In the genomic region with DNA sequence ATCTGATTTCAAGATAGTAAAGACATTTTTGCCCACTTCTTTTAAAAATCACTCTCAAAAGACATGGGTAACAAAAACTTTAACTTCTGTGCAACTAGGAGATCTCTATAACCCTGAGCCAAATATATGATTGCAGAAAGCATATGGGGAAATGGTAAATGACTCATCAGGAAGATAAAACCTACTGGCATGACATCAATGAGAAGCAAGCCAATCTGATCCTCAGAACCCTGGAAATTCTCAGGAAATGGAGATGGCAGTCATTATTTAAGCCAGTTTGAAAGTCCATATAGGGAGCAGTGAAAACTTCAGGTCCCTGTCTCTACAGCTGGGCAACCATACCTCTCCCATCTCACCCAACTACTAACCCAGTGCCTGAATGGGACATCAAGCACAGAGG, we compare ENCODE assay signal across 14 cellular contexts.
DNase-seq lines count a peak whose midpoint lies in the region; ATAC-seq and TF ChIP-seq lines count a peak whose summit lies in the region.
"Had no signal": no experiment of that assay in that cellular context is flagged by ENCODE, and none has a peak within 500 bp of the region (broad histone marks: within the 10 kb centered on the region; RNA-seq: fewer than 3 reads in every experiment).

No MANE protein-coding gene starts in this region.

- H3K4me3 Mint-ChIP-seq in activated naive CD8-positive, alpha-beta T cell treated with anti-CD3 and anti-CD28 coated beads, Interleukin-2, amount 50 U/mL, for 24 hours, result no peak overlapping the region
- no peak overlapping the region for H3K4me3 Mint-ChIP-seq in activated naive CD8-positive, alpha-beta T cell treated with anti-CD3 and anti-CD28 coated beads for 36 hours
- no peak overlapping the region for H3K4me3 Mint-ChIP-seq in stimulated activated naive B cell treated with anti-CD40 and anti-IgM and Interleukin-4, amounts not matched to agents 10 μg/mL and 1 μg/mL and 100 μg/mL, for 72 hours
- no peak overlapping the region for H3K4me3 Mint-ChIP-seq in CD8-positive, alpha-beta memory T cell
- H3K4me3 Mint-ChIP-seq: activated T-cell treated with anti-CD3 and anti-CD28 coated beads, Interleukin-2, amount 50 U/mL, for 72 hours had no signal

- peaks cover 2% of the 10 kb centered on the region for H3K27me3 Mint-ChIP-seq in activated naive CD8-positive, alpha-beta T cell treated with anti-CD3 and anti-CD28 coated beads, Interleukin-2, amount 50 U/mL, for 24 hours
- peaks cover 14% of the 10 kb centered on the region for H3K27me3 Mint-ChIP-seq in activated naive CD8-positive, alpha-beta T cell treated with anti-CD3 and anti-CD28 coated beads for 36 hours
- H3K27me3 Mint-ChIP-seq in stimulated activated naive B cell treated with anti-CD40 and anti-IgM and Interleukin-4, amounts not matched to agents 10 μg/mL and 1 μg/mL and 100 μg/mL, for 72 hours, result peaks cover 5 to 10% of the 10 kb centered on the region in 2 donors
- peaks cover 0 to 2% of the 10 kb centered on the region in 2 donors for H3K27me3 Mint-ChIP-seq in CD8-positive, alpha-beta memory T cell

- no peaks in the 10 kb centered on the region for H3K9me3 Mint-ChIP-seq in activated naive CD8-positive, alpha-beta T cell treated with anti-CD3 and anti-CD28 coated beads, Interleukin-2, amount 50 U/mL, for 24 hours
- no peaks in the 10 kb centered on the region for H3K9me3 Mint-ChIP-seq in activated naive CD8-positive, alpha-beta T cell treated with anti-CD3 and anti-CD28 coated beads for 36 hours
- H3K9me3 Mint-ChIP-seq in stimulated activated naive B cell treated with anti-CD40 and anti-IgM and Interleukin-4, amounts not matched to agents 10 μg/mL and 1 μg/mL and 100 μg/mL, for 72 hours, result no peaks in the 10 kb centered on the region
- no peaks in the 10 kb centered on the region for H3K9me3 Mint-ChIP-seq in CD8-positive, alpha-beta memory T cell
- H3K9me3 Mint-ChIP-seq: activated T-cell treated with anti-CD3 and anti-CD28 coated beads, Interleukin-2, amount 50 U/mL, for 72 hours had no signal

- H3K27ac ChIP-seq in RWPE1, result no peak overlapping the region
- no peak overlapping the region for H3K27ac ChIP-seq in CD8-positive, alpha-beta memory T cell (ENCODE audit: low read depth, low read length)

- POLR2A ChIA-PET in RWPE1 (lab: Yijun Ruan, JAX; ENCODE audit: low non-redundant PET), result no interaction called here
- POLR2A ChIA-PET in CD8-positive, alpha-beta memory T cell (lab: Charles Lee), result no interaction called here

- no peaks in the 10 kb centered on the region for H3K9me3 ChIP-seq in CD8-positive, alpha-beta memory T cell (ENCODE audit: low read length)

- DNase-seq in activated naive CD8-positive, alpha-beta T cell treated with anti-CD3 and anti-CD28 coated beads, Interleukin-2, amount 50 U/mL, for 24 hours, result no peak
- no peak for DNase-seq in activated naive CD8-positive, alpha-beta T cell treated with anti-CD3 and anti-CD28 coated beads for 36 hours
- DNase-seq in RWPE1 (ENCODE audit: low spot score) (peak; percentile 47), fibroblast of gingiva (ENCODE audit: low read depth) (peak; percentile 51), NCI-H82 (lab: John Stamatoyannopoulos, UW) (no peak)
- DNase-seq in stimulated activated naive B cell treated with anti-CD40 and anti-IgM and Interleukin-4, amounts not matched to agents 10 μg/mL and 1 μg/mL and 100 μg/mL, for 72 hours, result no peak
- no peak for DNase-seq in CD8-positive, alpha-beta memory T cell
- DNase-seq: activated CD4-positive, alpha-beta T cell treated with anti-CD3 and anti-CD28 coated beads, Interleukin-2, amount 50 U/mL, for 1 hour; activated T-cell treated with anti-CD3 and anti-CD28 coated beads, Interleukin-2, amount 50 U/mL, for 72 hours; aorta; NCI-H1105; stimulated activated CD4-positive, alpha-beta T cell treated with anti-CD3 and anti-CD28 coated beads, Interleukin-15, amount 100 ng/mL, for 24 hours had no signal

- no peaks in the 10 kb centered on the region for H3K36me3 Mint-ChIP-seq in activated naive CD8-positive, alpha-beta T cell treated with anti-CD3 and anti-CD28 coated beads, Interleukin-2, amount 50 U/mL, for 24 hours (ENCODE audit: low read depth)
- no peaks in the 10 kb centered on the region for H3K36me3 Mint-ChIP-seq in activated naive CD8-positive, alpha-beta T cell treated with anti-CD3 and anti-CD28 coated beads for 36 hours
- no peaks in the 10 kb centered on the region for H3K36me3 Mint-ChIP-seq in stimulated activated naive B cell treated with anti-CD40 and anti-IgM and Interleukin-4, amounts not matched to agents 10 μg/mL and 1 μg/mL and 100 μg/mL, for 72 hours
- no peaks in the 10 kb centered on the region for H3K36me3 Mint-ChIP-seq in CD8-positive, alpha-beta memory T cell

- H3K27ac Mint-ChIP-seq in activated naive CD8-positive, alpha-beta T cell treated with anti-CD3 and anti-CD28 coated beads, Interleukin-2, amount 50 U/mL, for 24 hours, result no peak overlapping the region
- H3K27ac Mint-ChIP-seq in activated naive CD8-positive, alpha-beta T cell treated with anti-CD3 and anti-CD28 coated beads for 36 hours, result no peak overlapping the region
- no peak overlapping the region for H3K27ac Mint-ChIP-seq in stimulated activated naive B cell treated with anti-CD40 and anti-IgM and Interleukin-4, amounts not matched to agents 10 μg/mL and 1 μg/mL and 100 μg/mL, for 72 hours
- no peak overlapping the region for H3K27ac Mint-ChIP-seq in CD8-positive, alpha-beta memory T cell
- H3K27ac Mint-ChIP-seq: activated T-cell treated with anti-CD3 and anti-CD28 coated beads, Interleukin-2, amount 50 U/mL, for 72 hours had no signal

- peak; percentile 26 for ATAC-seq in activated naive CD8-positive, alpha-beta T cell treated with anti-CD3 and anti-CD28 coated beads, Interleukin-2, amount 50 U/mL, for 24 hours
- ATAC-seq in stimulated activated naive B cell treated with anti-CD40 and anti-IgM and Interleukin-4, amounts not matched to agents 10 μg/mL and 1 μg/mL and 100 μg/mL, for 72 hours (replicated peaks), result peak; percentile 39 to 58
- ATAC-seq in HG03457 (IDR thresholded peaks at IDR 0.05; ENCODE audit: unreplicated experiment), result no peak
- ATAC-seq: activated T-cell treated with anti-CD3 and anti-CD28 coated beads, Interleukin-2, amount 50 U/mL, for 72 hours; Panc1 had no signal

- CTCF ChIA-PET in RWPE1 (lab: Yijun Ruan, JAX), result interaction anchor here (0.6 to 0.8 kb wide), 2 partner anchors 140 to 475 kb away, joined by 3 to 9 read pairs; no protein-coding TSS in a partner anchor
- CTCF ChIA-PET in CD8-positive, alpha-beta memory T cell (lab: Charles Lee), result no interaction called here

- H3K4me1 Mint-ChIP-seq in activated naive CD8-positive, alpha-beta T cell treated with anti-CD3 and anti-CD28 coated beads, Interleukin-2, amount 50 U/mL, for 24 hours, result peaks cover 12% of the 10 kb centered on the region
- H3K4me1 Mint-ChIP-seq in activated naive CD8-positive, alpha-beta T cell treated with anti-CD3 and anti-CD28 coated beads for 36 hours, result peaks cover 13% of the 10 kb centered on the region
- peaks cover 2 to 7% of the 10 kb centered on the region in 2 donors for H3K4me1 Mint-ChIP-seq in stimulated activated naive B cell treated with anti-CD40 and anti-IgM and Interleukin-4, amounts not matched to agents 10 μg/mL and 1 μg/mL and 100 μg/mL, for 72 hours
- no peaks in the 10 kb centered on the region for H3K4me1 Mint-ChIP-seq in CD8-positive, alpha-beta memory T cell

- no peaks in the 10 kb centered on the region for H3K36me3 ChIP-seq in CD8-positive, alpha-beta memory T cell (ENCODE audit: insufficient read depth, low read length)

- no peaks in the 10 kb centered on the region for H3K27me3 ChIP-seq in CD8-positive, alpha-beta memory T cell (ENCODE audit: insufficient read depth, low read length, poor library complexity, severe bottlenecking)

- no peaks in the 10 kb centered on the region for H3K4me1 ChIP-seq in CD8-positive, alpha-beta memory T cell (ENCODE audit: insufficient read depth, low read length)

- no peak overlapping the region for H3K4me3 ChIP-seq in CD8-positive, alpha-beta memory T cell (ENCODE audit: low read length)

- TF ChIP-seq CTCF in RWPE1 (conservative IDR thresholded peaks at IDR 0.05; ENCODE audit: low read depth), result no peak

Comparison
In these comparisons a context has a peak if more than half of its experiments do, and no peak if none do; other contexts are left out.
1. DNase-seq: peak in RWPE1 (single experiment) and fibroblast of gingiva (single experiment); none in activated naive CD8-positive, alpha-beta T cell treated with anti-CD3 and anti-CD28 coated beads, Interleukin-2, amount 50 U/mL, for 24 hours (single experiment), activated naive CD8-positive, alpha-beta T cell treated with anti-CD3 and anti-CD28 coated beads for 36 hours (single experiment), stimulated activated naive B cell treated with anti-CD40 and anti-IgM and Interleukin-4, amounts not matched to agents 10 μg/mL and 1 μg/mL and 100 μg/mL, for 72 hours (single experiment), CD8-positive, alpha-beta memory T cell (0 of 5) and NCI-H82 (single experiment).